ENCODE assay signal across 8 cellular contexts in genomic region chr15:65530318-65531111, GRCh38. TPM values are rescaled to one million over a fixed set of nuclear protein-coding genes. Genes with fewer than 3 reads are reported as not detected.
DNase-seq lines count a peak whose midpoint lies in the region; ATAC-seq and TF ChIP-seq lines count a peak whose summit lies in the region.

A gene with protein sequence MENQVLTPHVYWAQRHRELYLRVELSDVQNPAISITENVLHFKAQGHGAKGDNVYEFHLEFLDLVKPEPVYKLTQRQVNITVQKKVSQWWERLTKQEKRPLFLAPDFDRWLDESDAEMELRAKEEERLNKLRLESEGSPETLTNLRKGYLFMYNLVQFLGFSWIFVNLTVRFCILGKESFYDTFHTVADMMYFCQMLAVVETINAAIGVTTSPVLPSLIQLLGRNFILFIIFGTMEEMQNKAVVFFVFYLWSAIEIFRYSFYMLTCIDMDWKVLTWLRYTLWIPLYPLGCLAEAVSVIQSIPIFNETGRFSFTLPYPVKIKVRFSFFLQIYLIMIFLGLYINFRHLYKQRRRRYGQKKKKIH (plus strand): TSS chr15:65530463. CDS start chr15:65530632, 169 bp downstream.

- ATAC-seq in GM21737 (IDR thresholded peaks at IDR 0.05; ENCODE audit: unreplicated experiment) = peak; percentile 80
- peak; percentile 98 for ATAC-seq in natural killer cell treated with Interleukin-12 subunit alpha and Interleukin-12 subunit beta and Interleukin-15 and Interleukin-18, amount 100 ng/mL, for 72 hours
- ATAC-seq in stimulated activated naive CD8-positive, alpha-beta T cell treated with anti-CD3 and anti-CD28 coated beads, Interleukin-15, Interleukin-2, amounts not matched to agents 100 U/mL and 50 U/mL, for 24 hours = peak; percentile 98

- peaks cover 31% of the 10 kb centered on the region for H3K4me1 Mint-ChIP-seq in activated T-helper 2 cell treated with anti-CD3 and anti-CD28 coated beads, Interferon-gamma antibody, Interleukin-2, Interleukin-4, amounts not matched to agents 10 μg/mL and 5 μg/mL and 100 μg/mL, durations not matched to agents 14 hours and 24 hours and 36 hours (ENCODE audit: low read depth)
- H3K4me1 Mint-ChIP-seq in natural killer cell treated with Interleukin-12 subunit alpha and Interleukin-12 subunit beta and Interleukin-15 and Interleukin-18, amount 100 ng/mL, for 72 hours (ENCODE audit: low read depth in 2 of 2) = peaks cover 26 to 33% of the 10 kb centered on the region in 2 donors

- peak within 1 kb of the TSS; percentile 79 for H3K4me3 ChIP-seq in fibroblast of pulmonary artery (replicated peaks; ENCODE audit: low read depth, low read length)

- H3K27ac Mint-ChIP-seq in activated T-helper 2 cell treated with anti-CD3 and anti-CD28 coated beads, Interferon-gamma antibody, Interleukin-2, Interleukin-4, amounts not matched to agents 10 μg/mL and 5 μg/mL and 100 μg/mL, durations not matched to agents 14 hours and 24 hours and 36 hours = peak within 1 kb of the TSS; percentile 86
- peak within 1 kb of the TSS; percentile 75 to 91 for H3K27ac Mint-ChIP-seq in natural killer cell treated with Interleukin-12 subunit alpha and Interleukin-12 subunit beta and Interleukin-15 and Interleukin-18, amount 100 ng/mL, for 72 hours

- H3K36me3 Mint-ChIP-seq in activated T-helper 2 cell treated with anti-CD3 and anti-CD28 coated beads, Interferon-gamma antibody, Interleukin-2, Interleukin-4, amounts not matched to agents 10 μg/mL and 5 μg/mL and 100 μg/mL, durations not matched to agents 14 hours and 24 hours and 36 hours (ENCODE audit: low read depth) = peaks cover 7% of the 10 kb centered on the region
- no peaks in the 10 kb centered on the region for H3K36me3 Mint-ChIP-seq in natural killer cell treated with Interleukin-12 subunit alpha and Interleukin-12 subunit beta and Interleukin-15 and Interleukin-18, amount 100 ng/mL, for 72 hours

- peak; percentile 52 for DNase-seq in DMS53 treated with DMSO at 0.1 percent for 48 hours (lab: John Stamatoyannopoulos, UW; ENCODE audit: unreplicated experiment)
- DNase-seq in LHCN-M2 (ENCODE audit: low read depth) = peak; percentile 74
- DNase-seq in RWPE1 (ENCODE audit: low spot score) = peak; percentile 93
- DNase-seq in activated T-helper 2 cell treated with anti-CD3 and anti-CD28 coated beads, Interferon-gamma antibody, Interleukin-2, Interleukin-4, amounts not matched to agents 10 μg/mL and 5 μg/mL and 100 μg/mL, durations not matched to agents 14 hours and 24 hours and 36 hours (ENCODE audit: low spot score) = peak; percentile 84
- DNase-seq in fibroblast of pulmonary artery (ENCODE audit: low read depth) = peak; percentile 76
- peak; percentile 93 for DNase-seq in natural killer cell treated with Interleukin-12 subunit alpha and Interleukin-12 subunit beta and Interleukin-15 and Interleukin-18, amount 100 ng/mL, for 72 hours (ENCODE audit: low spot score)
- DNase-seq in stimulated activated naive CD8-positive, alpha-beta T cell treated with anti-CD3 and anti-CD28 coated beads, Interleukin-15, Interleukin-2, amounts not matched to agents 100 U/mL and 50 U/mL, for 24 hours = peak; percentile 96

- no peaks in the 10 kb centered on the region for H3K27me3 Mint-ChIP-seq in activated T-helper 2 cell treated with anti-CD3 and anti-CD28 coated beads, Interferon-gamma antibody, Interleukin-2, Interleukin-4, amounts not matched to agents 10 μg/mL and 5 μg/mL and 100 μg/mL, durations not matched to agents 14 hours and 24 hours and 36 hours (ENCODE audit: low read depth)
- H3K27me3 Mint-ChIP-seq in natural killer cell treated with Interleukin-12 subunit alpha and Interleukin-12 subunit beta and Interleukin-15 and Interleukin-18, amount 100 ng/mL, for 72 hours = no peaks in the 10 kb centered on the region

- TF ChIP-seq CTCF in RWPE1 (conservative IDR thresholded peaks at IDR 0.05; ENCODE audit: low read depth) (no peak), fibroblast of pulmonary artery (IDR thresholded peaks at IDR 0.05; ENCODE audit: low read length, missing control alignments) (no peak)

- peak within 1 kb of the TSS; percentile 87 for H3K4me3 Mint-ChIP-seq in activated T-helper 2 cell treated with anti-CD3 and anti-CD28 coated beads, Interferon-gamma antibody, Interleukin-2, Interleukin-4, amounts not matched to agents 10 μg/mL and 5 μg/mL and 100 μg/mL, durations not matched to agents 14 hours and 24 hours and 36 hours (ENCODE audit: low read depth)
- peak within 1 kb of the TSS; percentile 96 for H3K4me3 Mint-ChIP-seq in natural killer cell treated with Interleukin-12 subunit alpha and Interleukin-12 subunit beta and Interleukin-15 and Interleukin-18, amount 100 ng/mL, for 72 hours

- peak within 1 kb of the TSS; percentile 82 for H3K27ac ChIP-seq in RWPE1

- no peaks in the 10 kb centered on the region for H3K9me3 Mint-ChIP-seq in activated T-helper 2 cell treated with anti-CD3 and anti-CD28 coated beads, Interferon-gamma antibody, Interleukin-2, Interleukin-4, amounts not matched to agents 10 μg/mL and 5 μg/mL and 100 μg/mL, durations not matched to agents 14 hours and 24 hours and 36 hours
- H3K9me3 Mint-ChIP-seq in natural killer cell treated with Interleukin-12 subunit alpha and Interleukin-12 subunit beta and Interleukin-15 and Interleukin-18, amount 100 ng/mL, for 72 hours = no peaks in the 10 kb centered on the region

- intact Hi-C loops in activated T-helper 2 cell treated with anti-CD3 and anti-CD28 coated beads, Interferon-gamma antibody, Interleukin-2, Interleukin-4, amounts not matched to agents 10 μg/mL and 5 μg/mL and 100 μg/mL, durations not matched to agents 14 hours and 24 hours and 36 hours (cut with micrococcal nuclease) = loop anchor here (1.0 to 10.0 kb wide), 3 partner anchors 13 to 334 kb away; partner anchors contain the start of genes DPP8, INTS14 and RAB11A

- POLR2A ChIA-PET in RWPE1 (lab: Yijun Ruan, JAX; ENCODE audit: low non-redundant PET) = interaction anchor here (0.5 to 0.6 kb wide), 3 partner anchors 17 to 32 kb away, joined by 3 to 5 read pairs (median 4); no protein-coding TSS in a partner anchor

- CTCF ChIA-PET in RWPE1 (lab: Yijun Ruan, JAX) = interaction anchor here (0.6 to 1.3 kb wide), 3 partner anchors 12 to 948 kb away, joined by 4 to 6 read pairs (median 5); partner anchors contain the start of gene DPP8

RNA-seq across cellular contexts. Expression of the gene that starts here (rescaled TPM):
- total RNA-seq in LHCN-M2 (2014; rRNA removed) = 137 and 144 TPM in 2 replicates
- 61.4 TPM for polyA plus RNA-seq in LHCN-M2 (2012)
- total RNA-seq in activated T-helper 2 cell treated with anti-CD3 and anti-CD28 coated beads, Interferon-gamma antibody, Interleukin-2, Interleukin-4, amounts not matched to agents 10 μg/mL and 5 μg/mL and 100 μg/mL, durations not matched to agents 14 hours and 24 hours and 36 hours = 39.1 and 39.8 TPM in 2 replicates
- total RNA-seq in natural killer cell treated with Interleukin-12 subunit alpha and Interleukin-12 subunit beta and Interleukin-15 and Interleukin-18, amount 100 ng/mL, for 72 hours = 10 to 100 TPM; 39.3 to 49.6 TPM

Comparison
In these comparisons a context has a peak if more than half of its experiments do, and no peak if none do; other contexts are left out.
1. Peak in every context shown above with its lines: DNase-seq, ATAC-seq, H3K4me3 ChIP-seq and H3K27ac ChIP-seq.